In the genomic region with DNA sequence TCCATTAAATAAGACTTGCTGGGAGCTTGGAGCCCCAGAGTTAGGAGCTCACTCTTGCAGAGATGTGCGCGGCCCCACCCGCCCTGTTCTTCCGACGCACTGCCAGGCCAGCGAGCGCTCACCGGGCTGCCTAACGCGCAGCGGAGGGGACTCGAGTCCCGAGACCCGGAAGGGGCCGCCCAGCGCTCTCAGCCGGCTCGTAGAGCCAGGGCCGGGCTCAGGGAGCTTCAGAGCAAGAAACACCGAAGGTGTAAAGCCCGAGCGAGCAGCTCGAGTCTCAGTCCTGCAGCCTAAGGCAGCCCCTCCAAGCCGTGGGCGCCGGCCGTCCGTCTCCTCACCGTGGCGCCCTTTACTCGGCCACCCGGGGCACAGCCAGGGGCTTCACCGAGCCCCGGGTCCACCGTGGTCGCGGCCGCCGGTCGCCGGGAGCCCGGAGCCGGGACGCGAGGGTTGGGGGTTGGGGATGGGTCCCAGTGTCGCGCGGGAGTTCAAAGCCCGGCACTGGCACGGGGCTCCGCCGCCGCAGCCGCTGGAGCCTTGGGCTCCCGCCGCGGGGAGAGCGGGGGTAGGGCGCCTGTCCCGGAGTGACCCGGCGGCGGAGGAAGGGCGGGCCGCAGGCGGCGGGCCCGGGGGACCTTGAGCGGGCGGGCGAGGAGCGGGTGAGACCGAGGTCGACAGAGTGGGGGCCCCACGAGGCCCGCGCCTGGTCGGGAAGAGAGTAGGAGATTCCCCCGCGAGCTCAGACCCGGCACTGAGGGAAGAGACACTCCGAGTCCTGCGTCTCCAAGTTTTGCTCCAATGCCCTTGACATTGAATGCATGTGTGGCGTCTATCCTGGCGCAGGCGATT, we compare ENCODE assay signal across 8 cellular contexts. TPM values are rescaled to one million over a fixed set of nuclear protein-coding genes. Genes with fewer than 3 reads are reported as not detected.
DNase-seq lines count a peak whose midpoint lies in the region; ATAC-seq and FAIRE-seq lines count a peak whose summit lies in the region.

No MANE protein-coding gene starts in this region.

- no peak overlapping the region for H3K4me3 ChIP-seq in naive thymus-derived CD4-positive, alpha-beta T cell (ENCODE audit: low read length)

- no peaks in the 10 kb centered on the region for H3K9me3 ChIP-seq in naive thymus-derived CD4-positive, alpha-beta T cell (ENCODE audit: control insufficient read depth in 2 of 3, low read length in 3 of 3)

- peak; percentile 24 for DNase-seq in activated CD4-positive, alpha-beta T cell treated with anti-CD3 and anti-CD28 coated beads for 36 hours
- no peak for DNase-seq in activated CD4-positive, alpha-beta T cell treated with anti-CD3 and anti-CD28 coated beads, Interleukin-2, amount 10 ng/mL, durations not matched to agents 7 days and 5 days
- peak; percentile 31 for DNase-seq in SK-N-DZ (ENCODE audit: low spot score)
- DNase-seq in frontal cortex (ENCODE audit: low spot score in 2 of 2), result peak; percentile 52 to 57
- no peak for DNase-seq in naive thymus-derived CD4-positive, alpha-beta T cell
- no peak for DNase-seq in central memory CD4-positive, alpha-beta T cell
- no peak for DNase-seq in stimulated activated CD4-positive, alpha-beta T cell treated with anti-CD3 and anti-CD28 coated beads, Interleukin-4, amount 100 ng/mL, for 4 hours
- DNase-seq in RCC 7860 (ENCODE audit: low spot score), result no peak

- ATAC-seq in activated CD4-positive, alpha-beta T cell treated with anti-CD3 and anti-CD28 coated beads for 36 hours, result peak; percentile 53
- ATAC-seq in naive thymus-derived CD4-positive, alpha-beta T cell, result peak; percentile 42

- H3K4me3 Mint-ChIP-seq in activated CD4-positive, alpha-beta T cell treated with anti-CD3 and anti-CD28 coated beads for 36 hours, result no peak overlapping the region
- H3K4me3 Mint-ChIP-seq in activated CD4-positive, alpha-beta T cell treated with anti-CD3 and anti-CD28 coated beads, Interleukin-2, amount 10 ng/mL, durations not matched to agents 7 days and 5 days, result no peak overlapping the region
- peak overlapping the region in 1 of 10 donors; percentile 17 for H3K4me3 Mint-ChIP-seq in naive thymus-derived CD4-positive, alpha-beta T cell

- H3K4me1 ChIP-seq in naive thymus-derived CD4-positive, alpha-beta T cell (ENCODE audit: control insufficient read depth in 2 of 2, insufficient read depth in 2 of 2, low read length in 2 of 2), result no peaks in the 10 kb centered on the region

- H3K27me3 Mint-ChIP-seq in activated CD4-positive, alpha-beta T cell treated with anti-CD3 and anti-CD28 coated beads for 36 hours, result peaks cover 47% of the 10 kb centered on the region
- H3K27me3 Mint-ChIP-seq in activated CD4-positive, alpha-beta T cell treated with anti-CD3 and anti-CD28 coated beads, Interleukin-2, amount 10 ng/mL, durations not matched to agents 7 days and 5 days, result peaks cover 42% of the 10 kb centered on the region
- H3K27me3 Mint-ChIP-seq in naive thymus-derived CD4-positive, alpha-beta T cell, result peaks cover 35 to 58% (median 46%) of the 10 kb centered on the region in 5 donors

- no peaks in the 10 kb centered on the region for H3K36me3 Mint-ChIP-seq in activated CD4-positive, alpha-beta T cell treated with anti-CD3 and anti-CD28 coated beads for 36 hours (ENCODE audit: low read depth)
- no peaks in the 10 kb centered on the region for H3K36me3 Mint-ChIP-seq in activated CD4-positive, alpha-beta T cell treated with anti-CD3 and anti-CD28 coated beads, Interleukin-2, amount 10 ng/mL, durations not matched to agents 7 days and 5 days (ENCODE audit: low read depth)
- H3K36me3 Mint-ChIP-seq in naive thymus-derived CD4-positive, alpha-beta T cell, result peaks cover 0 to 12% (median 0%) of the 10 kb centered on the region in 5 donors

- no peaks in the 10 kb centered on the region for H3K36me3 ChIP-seq in naive thymus-derived CD4-positive, alpha-beta T cell (ENCODE audit: control insufficient read depth in 2 of 3, insufficient read depth in 3 of 3, low read length in 3 of 3)

- H3K27ac ChIP-seq in naive thymus-derived CD4-positive, alpha-beta T cell (ENCODE audit: low read depth, low read length), result no peak overlapping the region

- POLR2A ChIA-PET in activated CD4-positive, alpha-beta T cell treated with anti-CD3 and anti-CD28 coated beads for 36 hours (lab: Charles Lee), result no interaction called here
- POLR2A ChIA-PET in activated CD4-positive, alpha-beta T cell treated with anti-CD3 and anti-CD28 coated beads, Interleukin-2, amount 10 ng/mL, durations not matched to agents 7 days and 5 days (lab: Charles Lee), result no interaction called here
- POLR2A ChIA-PET in naive thymus-derived CD4-positive, alpha-beta T cell (lab: Charles Lee), result no interaction called here

- FAIRE-seq in frontal cortex (lab: Jason Lieb, UNC) (no peak), RCC 7860 (lab: Jason Lieb, UNC) (no peak)

- CTCF ChIA-PET in activated CD4-positive, alpha-beta T cell treated with anti-CD3 and anti-CD28 coated beads for 36 hours (lab: Charles Lee), result no interaction called here
- CTCF ChIA-PET in activated CD4-positive, alpha-beta T cell treated with anti-CD3 and anti-CD28 coated beads, Interleukin-2, amount 10 ng/mL, durations not matched to agents 7 days and 5 days (lab: Charles Lee), result no interaction called here
- CTCF ChIA-PET in naive thymus-derived CD4-positive, alpha-beta T cell (lab: Charles Lee), result no interaction called here

- H3K27me3 ChIP-seq in naive thymus-derived CD4-positive, alpha-beta T cell (ENCODE audit: control insufficient read depth in 2 of 2, insufficient read depth in 2 of 2, low read length in 2 of 2), result no peaks in the 10 kb centered on the region

- no peak overlapping the region for H3K27ac Mint-ChIP-seq in activated CD4-positive, alpha-beta T cell treated with anti-CD3 and anti-CD28 coated beads for 36 hours
- H3K27ac Mint-ChIP-seq in activated CD4-positive, alpha-beta T cell treated with anti-CD3 and anti-CD28 coated beads, Interleukin-2, amount 10 ng/mL, durations not matched to agents 7 days and 5 days, result no peak overlapping the region
- H3K27ac Mint-ChIP-seq in naive thymus-derived CD4-positive, alpha-beta T cell, result no peak overlapping the region

- H3K9me3 Mint-ChIP-seq in activated CD4-positive, alpha-beta T cell treated with anti-CD3 and anti-CD28 coated beads for 36 hours (ENCODE audit: low read depth), result no peaks in the 10 kb centered on the region
- no peaks in the 10 kb centered on the region for H3K9me3 Mint-ChIP-seq in activated CD4-positive, alpha-beta T cell treated with anti-CD3 and anti-CD28 coated beads, Interleukin-2, amount 10 ng/mL, durations not matched to agents 7 days and 5 days
- H3K9me3 Mint-ChIP-seq in naive thymus-derived CD4-positive, alpha-beta T cell, result peaks cover 0 to 8% (median 3%) of the 10 kb centered on the region in 11 donors

- no peaks in the 10 kb centered on the region for H3K4me1 Mint-ChIP-seq in activated CD4-positive, alpha-beta T cell treated with anti-CD3 and anti-CD28 coated beads for 36 hours
- H3K4me1 Mint-ChIP-seq in activated CD4-positive, alpha-beta T cell treated with anti-CD3 and anti-CD28 coated beads, Interleukin-2, amount 10 ng/mL, durations not matched to agents 7 days and 5 days, result no peaks in the 10 kb centered on the region
- H3K4me1 Mint-ChIP-seq in naive thymus-derived CD4-positive, alpha-beta T cell, result peaks cover 0 to 5% (median 3%) of the 10 kb centered on the region in 7 donors

- intact Hi-C loops in activated CD4-positive, alpha-beta T cell treated with anti-CD3 and anti-CD28 coated beads for 36 hours (cut with DNase I, micrococcal nuclease), result no loop called here
- intact Hi-C loops in naive thymus-derived CD4-positive, alpha-beta T cell (cut with micrococcal nuclease), result no loop called here

RNA-seq across cellular contexts. Expression of a gene that starts 26.9 kb away (rescaled TPM):
- not detected for total RNA-seq in activated CD4-positive, alpha-beta T cell treated with anti-CD3 and anti-CD28 coated beads for 36 hours
- total RNA-seq in activated CD4-positive, alpha-beta T cell treated with anti-CD3 and anti-CD28 coated beads, Interleukin-2, amount 10 ng/mL, durations not matched to agents 7 days and 5 days, result not detected
- polyA plus RNA-seq in SK-N-DZ (2014; cell fraction: cytosol; rRNA removed), result not detected in 2 replicates
- not detected in 2 replicates for polyA plus RNA-seq in SK-N-DZ (2014; cell fraction: nucleus; rRNA removed)
- total RNA-seq in frontal cortex, result 42.4 TPM
- 1 to 10 TPM in 1 of 5 experiments, under 1 TPM in 1, not detected in 3; 0.16 to 1.0 TPM for total RNA-seq in naive thymus-derived CD4-positive, alpha-beta T cell
- polyA plus RNA-seq in naive thymus-derived CD4-positive, alpha-beta T cell, result under 1 TPM in 1 of 2 donors, not detected in 1; 0.05 TPM

Comparison
In these comparisons a context has a peak if more than half of its experiments do, and no peak if none do; other contexts are left out.
1. DNase-seq: peak in activated CD4-positive, alpha-beta T cell treated with anti-CD3 and anti-CD28 coated beads for 36 hours (single experiment), SK-N-DZ (single experiment) and frontal cortex (2 of 2); none in activated CD4-positive, alpha-beta T cell treated with anti-CD3 and anti-CD28 coated beads, Interleukin-2, amount 10 ng/mL, durations not matched to agents 7 days and 5 days (single experiment), naive thymus-derived CD4-positive, alpha-beta T cell (0 of 9), central memory CD4-positive, alpha-beta T cell (single experiment), stimulated activated CD4-positive, alpha-beta T cell treated with anti-CD3 and anti-CD28 coated beads, Interleukin-4, amount 100 ng/mL, for 4 hours (0 of 2) and RCC 7860 (single experiment).
2. RNA of a gene that starts 26.9 kb away (total RNA-seq): 42.4 TPM in frontal cortex (single experiment); not detected in activated CD4-positive, alpha-beta T cell treated with anti-CD3 and anti-CD28 coated beads for 36 hours, 0.16 to 1.0 TPM in naive thymus-derived CD4-positive, alpha-beta T cell and not detected in activated CD4-positive, alpha-beta T cell treated with anti-CD3 and anti-CD28 coated beads, Interleukin-2, amount 10 ng/mL, durations not matched to agents 7 days and 5 days; every median in the first group is over 10 times any median in the second.